9 cellular contexts compared by ENCODE assay signal in the genomic region with DNA sequence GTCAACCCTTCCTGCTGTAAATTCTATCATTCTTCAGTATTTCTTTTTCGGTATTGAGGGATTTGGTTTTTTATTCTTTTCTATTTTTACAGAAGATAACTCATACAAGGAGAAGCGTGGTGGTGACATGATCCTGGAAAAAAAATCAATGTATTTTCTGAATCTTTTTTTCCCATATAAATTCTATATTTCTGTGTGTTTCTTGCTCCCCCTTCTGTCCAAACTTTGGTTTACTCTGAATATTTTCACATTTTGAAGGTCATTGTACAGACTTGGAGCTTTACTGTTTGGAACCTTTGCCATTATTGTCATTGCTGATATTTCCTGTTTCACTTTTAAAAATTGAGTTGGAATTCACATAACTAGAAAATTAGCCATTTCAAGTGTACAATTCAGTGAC.
DNase-seq lines count a peak whose midpoint lies in the region; ATAC-seq, FAIRE-seq and TF ChIP-seq lines count a peak whose summit lies in the region.
"Had no signal": no experiment of that assay in that cellular context is flagged by ENCODE, and none has a peak within 500 bp of the region (broad histone marks: within the 10 kb centered on the region; RNA-seq: fewer than 3 reads in every experiment).

No MANE protein-coding gene starts in this region.

- no TSS peak for BruUV-seq in Calu3 (replicated peaks; lab: Mats Ljungman, UMichigan)

- H3K4me2 ChIP-seq in Loucy (ENCODE audit: low read depth, low read length, poor library complexity, severe bottlenecking) = no peak overlapping the region

- no peaks in the 10 kb centered on the region for H3K27me3 ChIP-seq in Loucy (ENCODE audit: insufficient read depth, low read length, poor library complexity, severe bottlenecking)
- no peaks in the 10 kb centered on the region for H3K27me3 ChIP-seq in bronchial epithelial cell (ENCODE audit: control insufficient read depth, insufficient read depth, low read length)

- H2AFZ ChIP-seq in Loucy (ENCODE audit: low read length) = no peak overlapping the region

- no peaks in the 10 kb centered on the region for H4K20me1 ChIP-seq in Loucy (ENCODE audit: insufficient read depth, low read length, poor library complexity, severe bottlenecking)

- no peak for ATAC-seq in HG03439 (IDR thresholded peaks at IDR 0.05; ENCODE audit: unreplicated experiment)

- no peak for DNase-seq in Calu3
- DNase-seq in bronchial epithelial cell (ENCODE audit: low read depth) = peak; percentile 18
- no peak for DNase-seq in mesenteric fat pad (ENCODE audit: low spot score)
- no peak for DNase-seq in NCI-H345 (lab: John Stamatoyannopoulos, UW)
- no peak for DNase-seq in OCI-M2 (lab: John Stamatoyannopoulos, UW; ENCODE audit: unreplicated experiment)
- DNase-seq: NCI-H774 had no signal

- H3K9me3 Mint-ChIP-seq in Calu3 (ENCODE audit: low read depth, unreplicated experiment) = no peaks in the 10 kb centered on the region
- H3K9me3 Mint-ChIP-seq in nephron = no peaks in the 10 kb centered on the region

- CTCF ChIA-PET in Calu3 (lab: Charles Lee) = interaction anchor here (0.5 to 2.0 kb wide), 5 partner anchors 47 to 639 kb away, joined by 3 to 15 read pairs (median 6); no protein-coding TSS in a partner anchor

- H3K27ac Mint-ChIP-seq in Calu3 (ENCODE audit: unreplicated experiment) (no peak overlapping the region), nephron (peak overlapping the region; percentile 93 to 95 (median 95))

- H3K9ac ChIP-seq in Loucy (ENCODE audit: low read depth, low read length, poor library complexity, severe bottlenecking) = no peak overlapping the region

- no peaks in the 10 kb centered on the region for H3K9me2 ChIP-seq in Loucy (replicated peaks; ENCODE audit: low read depth, low read length)

- peaks cover 8% of the 10 kb centered on the region for H3K4me1 Mint-ChIP-seq in Calu3 (ENCODE audit: low read depth, unreplicated experiment)
- peaks cover 21% of the 10 kb centered on the region for H3K4me1 Mint-ChIP-seq in nephron

- H3K4me3 Mint-ChIP-seq in Calu3 (ENCODE audit: low read depth, unreplicated experiment) (no peak overlapping the region), nephron (peak overlapping the region in 2 of 3 experiments; percentile 12 to 24)

- TF ChIP-seq CTCF in Calu3 (IDR thresholded peaks at IDR 0.05; ENCODE audit: unreplicated experiment) = peak; percentile 60
- peak; percentile 66 for TF ChIP-seq CTCF in Loucy (conservative IDR thresholded peaks at IDR 0.05; ENCODE audit: low read length)
- no peak for TF ChIP-seq CTCF in bronchial epithelial cell (IDR thresholded peaks at IDR 0.05; ENCODE audit: insufficient read depth, low read length, severe bottlenecking)
- peak; percentile 43 to 56 (median 53) for TF ChIP-seq CTCF in nephron (IDR thresholded peaks at IDR 0.05; ENCODE audit: unreplicated experiment in 3 of 3)

- H3K4me3 ChIP-seq in Loucy (ENCODE audit: low read length, poor library complexity, severe bottlenecking) (no peak overlapping the region), bronchial epithelial cell (ENCODE audit: low read depth, low read length) (no peak overlapping the region)

- H3F3A ChIP-seq in Loucy (ENCODE audit: low read depth) = no peaks in the 10 kb centered on the region

- no peaks in the 10 kb centered on the region for H3K79me2 ChIP-seq in Loucy (ENCODE audit: insufficient read depth, low read length)

- intact Hi-C loops in Calu3 (cut with micrococcal nuclease; ENCODE audit: unreplicated experiment) = loop anchor here (1.0 kb wide), 2 partner anchors 47 to 600 kb away; no protein-coding TSS in a partner anchor

- no peaks in the 10 kb centered on the region for H3K4me1 ChIP-seq in Loucy (ENCODE audit: insufficient read depth, low read length, poor library complexity, severe bottlenecking)

- H3K36me3 Mint-ChIP-seq in Calu3 (ENCODE audit: insufficient read depth, unreplicated experiment) = no peaks in the 10 kb centered on the region
- H3K36me3 Mint-ChIP-seq in nephron (ENCODE audit: low read depth) = no peaks in the 10 kb centered on the region

- H3K9me3 ChIP-seq in Loucy (ENCODE audit: insufficient read depth, low read depth, low read length) = no peaks in the 10 kb centered on the region

- H3K27me3 Mint-ChIP-seq in Calu3 (ENCODE audit: unreplicated experiment) (no peaks in the 10 kb centered on the region), nephron (ENCODE audit: low read depth) (no peaks in the 10 kb centered on the region)

- H3K36me3 ChIP-seq in Loucy (ENCODE audit: insufficient read depth, low read length) (no peaks in the 10 kb centered on the region), bronchial epithelial cell (ENCODE audit: control insufficient read depth, insufficient read depth, low read length) (no peaks in the 10 kb centered on the region)

- FAIRE-seq in bronchial epithelial cell (lab: Jason Lieb, UNC) = no peak
